In the genomic region with DNA sequence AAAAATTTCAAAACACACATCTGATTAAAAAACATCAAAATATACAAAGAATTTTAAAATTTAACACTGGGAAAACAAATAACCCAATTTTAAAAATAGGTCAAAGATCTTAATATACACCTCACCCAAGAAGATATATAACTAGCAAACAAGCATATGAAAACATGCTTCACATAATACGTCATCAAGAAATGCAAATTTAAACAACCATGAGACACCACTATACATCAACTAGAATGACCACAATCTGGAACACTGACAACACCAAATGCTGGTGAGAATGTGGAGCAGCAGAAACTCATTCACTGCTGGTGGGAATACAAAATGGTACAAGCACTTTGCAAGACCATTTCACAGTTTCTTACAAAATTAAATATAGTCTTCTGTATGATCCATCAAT, we compare ENCODE assay signal across 23 cellular contexts.
DNase-seq lines count a peak whose midpoint lies in the region; ATAC-seq, FAIRE-seq and TF ChIP-seq lines count a peak whose summit lies in the region.
"Had no signal": no experiment of that assay in that cellular context is flagged by ENCODE, and none has a peak within 500 bp of the region (broad histone marks: within the 10 kb centered on the region; RNA-seq: fewer than 3 reads in every experiment).

No MANE protein-coding gene starts in this region.

- TF ChIP-seq EP300 in HepG2 (IDR thresholded peaks at IDR 0.05; ENCODE audit: low read depth in 2 of 2, low read length in 2 of 2) (no peak), HepG2 (CRISPR knock-in tag; IDR thresholded peaks at IDR 0.05; ENCODE audit: borderline replicate concordance) (no peak)

- no peak for TF ChIP-seq CTCF in HepG2 (CRISPR knock-in tag; IDR thresholded peaks at IDR 0.05)
- TF ChIP-seq CTCF in right lobe of liver (IDR thresholded peaks at IDR 0.05), result no peak
- TF ChIP-seq CTCF in fibroblast of villous mesenchyme (IDR thresholded peaks at IDR 0.05; ENCODE audit: insufficient read depth, low read depth, low read length), result no peak
- no peak for TF ChIP-seq CTCF in pancreas (IDR thresholded peaks at IDR 0.05)
- TF ChIP-seq CTCF in colonic mucosa (IDR thresholded peaks at IDR 0.05), result no peak
- TF ChIP-seq CTCF in osteoblast (IDR thresholded peaks at IDR 0.05; ENCODE audit: extremely low read depth, low read depth, low read length), result no peak

- in situ Hi-C loops in HepG2 (cut with HindIII; ENCODE audit: extremely low pct_ligation_motif_present, low pct_unique_long_range_greater_than_20kb), result no loop called here

- no peaks in the 10 kb centered on the region for H3K27me3 ChIP-seq in HepG2 (ENCODE audit: control insufficient read depth in 1 of 2, insufficient read depth in 2 of 2, low read length in 2 of 2)
- H3K27me3 ChIP-seq in right lobe of liver, result no peaks in the 10 kb centered on the region
- H3K27me3 ChIP-seq in pancreas, result no peaks in the 10 kb centered on the region
- no peaks in the 10 kb centered on the region for H3K27me3 ChIP-seq in colonic mucosa
- H3K27me3 ChIP-seq in osteoblast (ENCODE audit: insufficient read depth, low read length), result no peaks in the 10 kb centered on the region
- H3K27me3 ChIP-seq: BLaER1 treated with 17β-estradiol and CSF1 and Interleukin-3, amounts not matched to agents 10 nM and 100 nM had no signal

- H3K4me1 ChIP-seq in HepG2 (ENCODE audit: insufficient read depth, low read length), result no peaks in the 10 kb centered on the region
- H3K4me1 ChIP-seq in right lobe of liver, result no peaks in the 10 kb centered on the region
- H3K4me1 ChIP-seq in pancreas, result no peaks in the 10 kb centered on the region
- H3K4me1 ChIP-seq in colonic mucosa, result no peaks in the 10 kb centered on the region
- H3K4me1 ChIP-seq in osteoblast (ENCODE audit: insufficient read depth, low read length), result no peaks in the 10 kb centered on the region
- H3K4me1 ChIP-seq: A549; BLaER1 treated with 17β-estradiol and CSF1 and Interleukin-3, amounts not matched to agents 10 nM and 100 nM; Caco-2 had no signal

- H3K9me3 ChIP-seq in HepG2 (ENCODE audit: low read length) (peaks cover 26% of the 10 kb centered on the region), right lobe of liver (peaks cover 0 to 4% (median 0%) of the 10 kb centered on the region in 4 donors), pancreas (no peaks in the 10 kb centered on the region), colonic mucosa (no peaks in the 10 kb centered on the region), osteoblast (ENCODE audit: low read depth, low read length) (no peaks in the 10 kb centered on the region)
- H3K9me3 ChIP-seq: BLaER1 treated with 17β-estradiol and CSF1 and Interleukin-3, amounts not matched to agents 10 nM and 100 nM; Caco-2 had no signal

- no peaks in the 10 kb centered on the region for H4K20me1 ChIP-seq in HepG2 (ENCODE audit: insufficient read depth, low read length)
- H4K20me1 ChIP-seq in osteoblast (ENCODE audit: insufficient read depth, low read length), result no peaks in the 10 kb centered on the region
- H4K20me1 ChIP-seq: BLaER1 treated with 17β-estradiol and CSF1 and Interleukin-3, amounts not matched to agents 10 nM and 100 nM had no signal

- intact Hi-C loops in HepG2 (cut with micrococcal nuclease; ENCODE audit: unreplicated experiment) (no loop called here), right lobe of liver (cut with DNase I) (no loop called here), pancreas (cut with DNase I) (no loop called here), colonic mucosa (cut with DNase I) (no loop called here)

- no peak for TF ChIP-seq POLR2A in HepG2 (IDR thresholded peaks at IDR 0.05; ENCODE audit: insufficient read depth in 1 of 2, low read depth in 2 of 2, low read length in 2 of 2)
- TF ChIP-seq POLR2A in right lobe of liver (IDR thresholded peaks at IDR 0.05), result no peak

- BruUV-seq in HepG2 (replicated peaks; lab: Mats Ljungman, UMichigan), result no TSS peak

- H3K4me2 ChIP-seq in HepG2 (ENCODE audit: low read depth, low read length), result no peak overlapping the region
- no peak overlapping the region for H3K4me2 ChIP-seq in osteoblast (ENCODE audit: insufficient read depth, low read length)
- H3K4me2 ChIP-seq: A549; BLaER1 treated with 17β-estradiol and CSF1 and Interleukin-3, amounts not matched to agents 10 nM and 100 nM had no signal

- H3K79me2 ChIP-seq in HepG2 (ENCODE audit: insufficient read depth, low read length), result no peaks in the 10 kb centered on the region
- H3K79me2 ChIP-seq in osteoblast (ENCODE audit: insufficient read depth, low read length), result no peaks in the 10 kb centered on the region

- ATAC-seq in HepG2 (no peak), right lobe of liver (no peak), pancreas (no peak)
- ATAC-seq: A549; CD8-positive, alpha-beta T cell had no signal

- H3K36me3 ChIP-seq in HepG2 (replicated peaks in 1 of 2; ENCODE audit: control insufficient read depth in 1 of 2, insufficient read depth in 2 of 2, low read length in 2 of 2) (no peaks in the 10 kb centered on the region), right lobe of liver (no peaks in the 10 kb centered on the region), pancreas (no peaks in the 10 kb centered on the region), colonic mucosa (no peaks in the 10 kb centered on the region), osteoblast (ENCODE audit: insufficient read depth, low read length) (no peaks in the 10 kb centered on the region)
- H3K36me3 ChIP-seq: BLaER1 treated with 17β-estradiol and CSF1 and Interleukin-3, amounts not matched to agents 10 nM and 100 nM had no signal

- H3K4me3 ChIP-seq in HepG2 (replicated peaks in 1 of 3; ENCODE audit: insufficient read depth in 1 of 3, low read depth in 2 of 3, low read length in 3 of 3), result no peak overlapping the region
- H3K4me3 ChIP-seq in right lobe of liver, result no peak overlapping the region
- no peak overlapping the region for H3K4me3 ChIP-seq in fibroblast of villous mesenchyme (ENCODE audit: low read depth, low read length)
- H3K4me3 ChIP-seq in pancreas, result no peak overlapping the region
- no peak overlapping the region for H3K4me3 ChIP-seq in colonic mucosa
- H3K4me3 ChIP-seq in osteoblast (ENCODE audit: insufficient read depth, low read length), result no peak overlapping the region
- H3K4me3 ChIP-seq: A549; BLaER1 treated with 17β-estradiol and CSF1 and Interleukin-3, amounts not matched to agents 10 nM and 100 nM had no signal

- DNase-seq in HepG2 (ENCODE audit: low spot score) (no peak), right lobe of liver (no peak), fibroblast of villous mesenchyme (ENCODE audit: low read depth) (peak; percentile 1), pancreas (no peak), colonic mucosa (no peak), osteoblast (ENCODE audit: insufficient read length, low spot score, missing footprints) (no peak), amniotic stem cell (lab: John Stamatoyannopoulos, UW) (no peak)
- DNase-seq: AML-193; Caco-2; Calu3; CD4-positive, alpha-beta T cell; CD8-positive, alpha-beta T cell; DND-41; EL; GDM1 had no signal

- H2AFZ ChIP-seq in HepG2 (ENCODE audit: low read length) (no peak overlapping the region), osteoblast (ENCODE audit: low read length) (no peak overlapping the region)

- WGBS in HepG2 (ENCODE audit: low lambda C conversion rate), result 6% methylated on average over 1 of the region's 1 CpG
- WGBS in right lobe of liver (ENCODE audit: insufficient coverage, low coverage, low lambda C conversion rate, missing lambda C conversion rate), result 58% methylated on average over 1 of the region's 1 CpG
- 60 to 81% methylated on average over 1 of the region's 1 CpG for WGBS in pancreas, 2 donors

- FAIRE-seq in HepG2 (lab: Jason Lieb, UNC) (no peak), endometrium (lab: Jason Lieb, UNC) (peak; percentile 35), pancreas (lab: Jason Lieb, UNC) (peak; percentile 5)
- FAIRE-seq: A549, D721Med, GM12891, GM19239 had no signal

- H3K27ac ChIP-seq in HepG2 (ENCODE audit: extremely low read length, insufficient read depth, low read length) (no peak overlapping the region), right lobe of liver (no peak overlapping the region), pancreas (no peak overlapping the region), colonic mucosa (no peak overlapping the region), osteoblast (ENCODE audit: low read depth, low read length) (no peak overlapping the region)
- H3K27ac ChIP-seq: 22Rv1; A549; BLaER1 treated with 17β-estradiol and CSF1 and Interleukin-3, amounts not matched to agents 10 nM and 100 nM; C4-2B had no signal

- CTCF ChIA-PET in HepG2 (lab: Yijun Ruan, JAX; ENCODE audit: low intra/inter-chr PET ratio, low total read pairs), result no interaction called here

- no peak for TF ChIP-seq RAD21 in HepG2 (CRISPR knock-in tag; IDR thresholded peaks at IDR 0.05)

- H3K9ac ChIP-seq in HepG2 (ENCODE audit: insufficient read depth, low read depth, low read length) (no peak overlapping the region), colonic mucosa (ENCODE audit: low read depth in 2 of 2, low read length in 2 of 2) (no peak overlapping the region)
- H3K9ac ChIP-seq: BLaER1 treated with 17β-estradiol and CSF1 and Interleukin-3, amounts not matched to agents 10 nM and 100 nM had no signal

- POLR2A ChIA-PET in HepG2 (lab: Yijun Ruan, JAX), result no interaction called here

TF ChIP-seq in HepG2, 621 proteins besides CTCF, POLR2A, EP300 and RAD21:
- peak; percentile 82 for TF ChIP-seq CREB1 (IDR thresholded peaks at IDR 0.05)
- TF ChIP-seq CREB1 (CRISPR knock-in tag; IDR thresholded peaks at IDR 0.05), result no peak
- TF ChIP-seq ATF7 (IDR thresholded peaks at IDR 0.05), result peak; percentile 25; the same call in 1 of the 2 replicates
- no peak for TF ChIP-seq ATF7 (CRISPR knock-in tag; IDR thresholded peaks at IDR 0.05)
- TF ChIP-seq REXO4 (CRISPR knock-in tag; IDR thresholded peaks at IDR 0.05; ENCODE audit: borderline replicate concordance), result no peak
